23 cellular contexts compared by ENCODE assay signal in the genomic region with DNA sequence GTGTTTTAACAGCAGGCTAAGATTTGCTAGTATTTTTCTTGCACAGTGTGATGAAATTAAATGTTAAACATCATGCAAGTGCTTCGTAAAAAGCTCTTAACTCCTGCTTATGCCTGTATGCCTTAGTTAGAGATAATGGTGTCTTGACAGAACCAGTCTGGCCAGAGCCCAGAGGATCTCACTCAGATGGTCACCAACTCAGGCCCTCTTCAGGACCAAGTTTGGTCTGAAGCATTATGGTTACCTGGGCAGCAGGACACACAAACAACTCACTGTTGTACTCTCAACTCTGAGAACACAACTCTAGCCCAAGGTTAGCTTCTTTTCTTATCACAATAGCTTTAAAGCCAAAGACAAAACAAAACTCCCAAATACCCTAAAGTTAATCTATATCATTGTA.
"Had no signal": no experiment of that assay in that cellular context is flagged by ENCODE, and none has a peak within 500 bp of the region (broad histone marks: within the 10 kb centered on the region; RNA-seq: fewer than 3 reads in every experiment).

No MANE protein-coding gene starts in this region.

- H3K36me3 ChIP-seq: lower lobe of right lung, thoracic aorta had no signal

- H3K36me3 Mint-ChIP-seq: naive B cell; stimulated activated naive B cell treated with anti-CD40 and anti-IgM and Interleukin-4, amounts not matched to agents 10 μg/mL and 1 μg/mL and 100 μg/mL, for 72 hours had no signal

- ATAC-seq: esophagus mucosa; gastrocnemius medialis; psoas muscle; stimulated activated naive B cell treated with anti-CD40 and anti-IgM and Interleukin-4, amounts not matched to agents 10 μg/mL and 1 μg/mL and 100 μg/mL, for 72 hours; stimulated activated naive CD8-positive, alpha-beta T cell treated with anti-CD3 and anti-CD28 coated beads, Interleukin-15, amount 100 ng/mL, for 72 hours had no signal

- H3K9me3 Mint-ChIP-seq: memory B cell; naive B cell; nephron; stimulated activated naive B cell treated with anti-CD40 and anti-IgM and Interleukin-4, amounts not matched to agents 10 μg/mL and 1 μg/mL and 100 μg/mL, for 72 hours had no signal

- H3K4me1 Mint-ChIP-seq: memory B cell; naive B cell; nephron; stimulated activated naive B cell treated with anti-CD40 and anti-IgM and Interleukin-4, amounts not matched to agents 10 μg/mL and 1 μg/mL and 100 μg/mL, for 72 hours had no signal

- H3K4me1 ChIP-seq: gastrocnemius medialis, lower lobe of right lung, parathyroid adenoma, psoas muscle, sigmoid colon, transverse colon had no signal

- H3K79me2 ChIP-seq: parathyroid adenoma had no signal

- H2AFZ ChIP-seq: parathyroid adenoma had no signal

- H3K27ac ChIP-seq: gastrocnemius medialis, lower lobe of right lung, parathyroid adenoma, psoas muscle, sigmoid colon, skin epidermis, thoracic aorta, transverse colon had no signal

- H3K9me3 ChIP-seq: gastrocnemius medialis, lower lobe of right lung, psoas muscle, sigmoid colon, thoracic aorta, transverse colon had no signal

- H3K27ac Mint-ChIP-seq: memory B cell; naive B cell; nephron; stimulated activated naive B cell treated with anti-CD40 and anti-IgM and Interleukin-4, amounts not matched to agents 10 μg/mL and 1 μg/mL and 100 μg/mL, for 72 hours; stimulated activated naive CD8-positive, alpha-beta T cell treated with anti-CD3 and anti-CD28 coated beads, Interleukin-15, amount 100 ng/mL, for 72 hours had no signal

- H3K27me3 Mint-ChIP-seq: memory B cell; naive B cell; stimulated activated naive B cell treated with anti-CD40 and anti-IgM and Interleukin-4, amounts not matched to agents 10 μg/mL and 1 μg/mL and 100 μg/mL, for 72 hours; stimulated activated naive CD8-positive, alpha-beta T cell treated with anti-CD3 and anti-CD28 coated beads, Interleukin-15, amount 100 ng/mL, for 72 hours had no signal

- H3K27me3 ChIP-seq: gastrocnemius medialis, sigmoid colon, transverse colon had no signal

- H3K4me3 ChIP-seq: gastrocnemius medialis, lower lobe of right lung, psoas muscle, sigmoid colon, skin epidermis, thoracic aorta, transverse colon had no signal

- DNase-seq: central memory CD4-positive, alpha-beta T cell; effector memory CD4-positive, alpha-beta T cell; gastrocnemius medialis; glutamatergic neuron; hippocampal formation; lower lobe of right lung; naive B cell; occipital lobe; psoas muscle; retina; sigmoid colon; stimulated activated CD4-positive, alpha-beta T cell treated with anti-CD3 and anti-CD28 coated beads, Interleukin-2, amount 100 ng/mL, for 24 hours; stimulated activated CD4-positive, alpha-beta T cell treated with anti-CD3 and anti-CD28 coated beads, Interleukin-4, amount 100 ng/mL, for 4 hours; stimulated activated naive B cell treated with anti-CD40 and anti-IgM and Interleukin-4, amounts not matched to agents 10 μg/mL and 1 μg/mL and 100 μg/mL, for 72 hours; stimulated activated naive CD8-positive, alpha-beta T cell treated with anti-CD3 and anti-CD28 coated beads, Interleukin-15, amount 100 ng/mL, for 72 hours; transverse colon had no signal

- FAIRE-seq: endometrium had no signal

- H3K4me3 Mint-ChIP-seq: memory B cell; naive B cell; nephron; stimulated activated naive B cell treated with anti-CD40 and anti-IgM and Interleukin-4, amounts not matched to agents 10 μg/mL and 1 μg/mL and 100 μg/mL, for 72 hours; stimulated activated naive CD8-positive, alpha-beta T cell treated with anti-CD3 and anti-CD28 coated beads, Interleukin-15, amount 100 ng/mL, for 72 hours had no signal

- H3K9ac ChIP-seq: parathyroid adenoma had no signal
